In genomic region chr6:123520208-123520607, GRCh38 we compare ENCODE assay signal across 15 cellular contexts.
DNase-seq lines count a peak whose midpoint lies in the region; ATAC-seq and TF ChIP-seq lines count a peak whose summit lies in the region.
"Had no signal": no experiment of that assay in that cellular context is flagged by ENCODE, and none has a peak within 500 bp of the region (broad histone marks: within the 10 kb centered on the region; RNA-seq: fewer than 3 reads in every experiment).

No MANE protein-coding gene starts in this region.

- DNase-seq in PC-9 (no peak), Right ventricle myocardium superior (no peak), myocyte (ENCODE audit: low read depth) (peak; percentile 13), tibial artery (no peak), lower lobe of right lung (no peak), left colon (no peak), hippocampal formation (lab: John Stamatoyannopoulos, UW) (no peak)
- DNase-seq: CD4-positive, alpha-beta T cell; DMS53; KBM-7; NCI-H1436 treated with DMSO at 0.1 percent for 48 hours; NCI-H2029 treated with DMSO at 0.1 percent for 48 hours; NCI-H2171 treated with DMSO at 0.1 percent for 48 hours; NCI-H774; PC-3 had no signal

- no peak overlapping the region for H3K4me2 ChIP-seq in PC-9

- peaks cover 4% of the 10 kb centered on the region; the same call in 1 of the 2 replicates for H3K9me2 ChIP-seq in PC-9 (ENCODE audit: insufficient read depth)

- TF ChIP-seq CTCF in PC-9 (conservative IDR thresholded peaks at IDR 0.05) (no peak), tibial artery (IDR thresholded peaks at IDR 0.05) (no peak), lower lobe of right lung (IDR thresholded peaks at IDR 0.05) (no peak)

- peak overlapping the region; percentile 53; the same call in 1 of the 2 replicates for H2AFZ ChIP-seq in PC-9

- H3K79me2 ChIP-seq in PC-9 (ENCODE audit: low read depth), result no peaks in the 10 kb centered on the region

- no peak overlapping the region for H3K27ac ChIP-seq in PC-9
- peak overlapping the region; percentile 64 to 73 for H3K27ac ChIP-seq in tibial artery
- H3K27ac ChIP-seq in lower lobe of right lung, result no peak overlapping the region

- H3K27me3 ChIP-seq in PC-9 (ENCODE audit: insufficient read depth, low read depth) (no peaks in the 10 kb centered on the region), tibial artery (no peaks in the 10 kb centered on the region), lower lobe of right lung (ENCODE audit: low read depth) (no peaks in the 10 kb centered on the region)

- POLR2A ChIA-PET in PC-9 (lab: Charles Lee; ENCODE audit: unreplicated experiment), result no interaction called here

- no peaks in the 10 kb centered on the region for H3F3A ChIP-seq in PC-9 (ENCODE audit: insufficient read depth, low read depth)

- H3K36me3 ChIP-seq in PC-9 (ENCODE audit: low read depth) (no peaks in the 10 kb centered on the region), tibial artery (no peaks in the 10 kb centered on the region), lower lobe of right lung (no peaks in the 10 kb centered on the region)

- peak; percentile 69 for ATAC-seq in Right ventricle myocardium superior (ENCODE audit: poor library complexity)
- ATAC-seq in lower lobe of right lung, result no peak
- ATAC-seq in left colon, result no peak
- ATAC-seq: PC-3 had no signal

- H3K4me1 ChIP-seq in PC-9 (replicated peaks; ENCODE audit: insufficient read depth) (no peaks in the 10 kb centered on the region; the same call in 1 of the 2 replicates), tibial artery (peaks cover 0 to 50% (median 20%) of the 10 kb centered on the region in 4 donors), lower lobe of right lung (no peaks in the 10 kb centered on the region)

- BruUV-seq in PC-9 (replicated peaks; lab: Mats Ljungman, UMichigan), result no TSS peak

- CTCF ChIA-PET in PC-9 (lab: Charles Lee), result no interaction called here

- intact Hi-C loops in PC-9 (cut with micrococcal nuclease; ENCODE audit: unreplicated experiment), result no loop called here
- intact Hi-C loops in Right ventricle myocardium superior (cut with DNase I), result no loop called here
- intact Hi-C loops in tibial artery (cut with DNase I; ENCODE audit: low total_unique reads), result no loop called here
- intact Hi-C loops in lower lobe of right lung (cut with DNase I), result no loop called here
- intact Hi-C loops in left colon (cut with DNase I, micrococcal nuclease), result no loop called here

- H3K4me3 ChIP-seq in PC-9 (no peak overlapping the region), tibial artery (no peak overlapping the region), lower lobe of right lung (no peak overlapping the region)

- H3K9me3 ChIP-seq in PC-9 (ENCODE audit: insufficient read depth, low read depth), result no peaks in the 10 kb centered on the region; the same call in 1 of the 2 replicates
- no peaks in the 10 kb centered on the region for H3K9me3 ChIP-seq in tibial artery
- no peaks in the 10 kb centered on the region for H3K9me3 ChIP-seq in lower lobe of right lung

- no peaks in the 10 kb centered on the region for H4K20me1 ChIP-seq in PC-9 (ENCODE audit: insufficient read depth)

Comparison
In these comparisons a context has a peak if more than half of its experiments do, and no peak if none do; other contexts are left out.
1. H3K27ac ChIP-seq: peak in tibial artery (2 of 2); none in PC-9 (single experiment) and lower lobe of right lung (single experiment).